ENCODE assay signal across 27 cellular contexts in the genomic region with DNA sequence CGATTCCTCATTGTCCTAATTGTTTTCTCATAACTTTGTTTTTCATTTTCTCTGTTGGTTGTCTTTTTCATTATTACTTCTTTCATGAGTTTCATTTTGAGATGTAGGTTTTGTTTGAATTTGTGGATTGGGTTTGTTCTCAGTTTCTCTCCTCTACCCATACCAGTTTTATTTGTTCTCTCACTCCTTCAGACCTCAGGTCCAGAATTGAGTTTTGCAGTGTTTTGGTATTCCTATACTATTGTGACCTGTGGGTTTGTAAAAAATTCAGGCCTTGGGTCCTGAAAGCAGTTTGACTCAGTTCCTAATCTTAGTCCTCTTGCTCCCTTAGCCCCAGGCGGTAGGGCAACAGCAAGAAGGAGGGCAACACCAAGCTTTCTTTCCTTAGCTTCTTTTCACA. TPM values are rescaled to one million over a fixed set of nuclear protein-coding genes. Genes with fewer than 3 reads are reported as not detected.
DNase-seq lines count a peak whose midpoint lies in the region; ATAC-seq and TF ChIP-seq lines count a peak whose summit lies in the region.
"Had no signal": no experiment of that assay in that cellular context is flagged by ENCODE, and none has a peak within 500 bp of the region (broad histone marks: within the 10 kb centered on the region; RNA-seq: fewer than 3 reads in every experiment).

No MANE protein-coding gene starts in this region.

- no peaks in the 10 kb centered on the region for H3K4me1 Mint-ChIP-seq in CD8-positive, alpha-beta memory T cell
- H3K4me1 Mint-ChIP-seq: naive B cell had no signal

- POLR2A ChIA-PET in CD8-positive, alpha-beta memory T cell (lab: Charles Lee) = no interaction called here

- no peak overlapping the region for H3K4me3 ChIP-seq in CD8-positive, alpha-beta memory T cell (ENCODE audit: low read length)
- H3K4me3 ChIP-seq: breast epithelium, left ventricle myocardium inferior, psoas muscle, SJCRH30 had no signal

- peaks cover 16 to 27% of the 10 kb centered on the region in 2 donors for H3K27me3 Mint-ChIP-seq in CD8-positive, alpha-beta memory T cell

- H3K27ac ChIP-seq in CD8-positive, alpha-beta memory T cell (ENCODE audit: low read depth, low read length) = no peak overlapping the region
- H3K27ac ChIP-seq: breast epithelium, C4-2B, KMS-11, left ventricle myocardium inferior, psoas muscle, SJCRH30 had no signal

- peak; percentile 54 for ATAC-seq in GM18505 (IDR thresholded peaks at IDR 0.05; ENCODE audit: unreplicated experiment)
- ATAC-seq in GM19455 (IDR thresholded peaks at IDR 0.05; ENCODE audit: unreplicated experiment) = peak; percentile 58
- ATAC-seq in HG02642 (IDR thresholded peaks at IDR 0.05; ENCODE audit: poor library complexity, unreplicated experiment) = peak; percentile 67
- peak; percentile 38 for ATAC-seq in HG03558 (IDR thresholded peaks at IDR 0.05; ENCODE audit: extremely low read depth, unreplicated experiment)
- no peak for ATAC-seq in GM21576 (IDR thresholded peaks at IDR 0.05; ENCODE audit: unreplicated experiment)
- ATAC-seq: esophagus mucosa, psoas muscle had no signal

- no peaks in the 10 kb centered on the region for H3K27me3 ChIP-seq in CD8-positive, alpha-beta memory T cell (ENCODE audit: insufficient read depth, low read length, poor library complexity, severe bottlenecking)
- H3K27me3 ChIP-seq: breast epithelium, SJCRH30 had no signal

- H3K9me3 ChIP-seq in CD8-positive, alpha-beta memory T cell (ENCODE audit: low read length) = no peaks in the 10 kb centered on the region
- H3K9me3 ChIP-seq: breast epithelium, left ventricle myocardium inferior, psoas muscle had no signal

- no peaks in the 10 kb centered on the region for H3K4me1 ChIP-seq in CD8-positive, alpha-beta memory T cell (ENCODE audit: insufficient read depth, low read length)
- H3K4me1 ChIP-seq: breast epithelium, left ventricle myocardium inferior, psoas muscle, SJCRH30 had no signal

- H3K36me3 ChIP-seq in CD8-positive, alpha-beta memory T cell (ENCODE audit: insufficient read depth, low read length) = no peaks in the 10 kb centered on the region
- H3K36me3 ChIP-seq: breast epithelium, left ventricle myocardium inferior, SJCRH30 had no signal

- no peaks in the 10 kb centered on the region for H3K9me3 Mint-ChIP-seq in CD8-positive, alpha-beta memory T cell
- H3K9me3 Mint-ChIP-seq: activated T-cell treated with anti-CD3 and anti-CD28 coated beads, Interleukin-2, amount 50 U/mL, for 4 hours; naive B cell; T-helper 1 cell treated with Interleukin-12 subunit alpha and Interleukin-12 subunit beta and Interleukin-4 antibody, amounts not matched to agents 30 μg/mL and 1 μg/mL, for 36 hours; type B pancreatic cell had no signal

- no peak overlapping the region for H3K4me3 Mint-ChIP-seq in CD8-positive, alpha-beta memory T cell
- H3K4me3 Mint-ChIP-seq: activated T-cell treated with anti-CD3 and anti-CD28 coated beads, Interleukin-2, amount 50 U/mL, for 4 hours; naive B cell; T-helper 1 cell treated with Interleukin-12 subunit alpha and Interleukin-12 subunit beta and Interleukin-4 antibody, amounts not matched to agents 30 μg/mL and 1 μg/mL, for 36 hours; type B pancreatic cell had no signal

- no peak for TF ChIP-seq POLR2A in GM18505 (IDR thresholded peaks at IDR 0.05; ENCODE audit: borderline replicate concordance, extremely low read depth, insufficient read depth, insufficient read length)

- DNase-seq in central memory CD4-positive, alpha-beta T cell = no peak
- DNase-seq in retina = no peak
- DNase-seq in CD8-positive, alpha-beta memory T cell = no peak
- DNase-seq: activated CD4-positive, alpha-beta T cell treated with anti-CD3 and anti-CD28 coated beads for 1 hour; activated naive CD4-positive, alpha-beta T cell treated with Interleukin-2 at 50 U/mL for 16 hours; activated T-cell treated with anti-CD3 and anti-CD28 coated beads, Interleukin-2, amount 50 U/mL, for 4 hours; effector memory CD4-positive, alpha-beta T cell; foreskin melanocyte; GOT3; left ventricle myocardium inferior; naive B cell; NCI-H2171; NCI-H526; nucleus accumbens; psoas muscle; SJCRH30 had no signal

- H3K36me3 Mint-ChIP-seq in CD8-positive, alpha-beta memory T cell = no peaks in the 10 kb centered on the region
- H3K36me3 Mint-ChIP-seq: naive B cell, type B pancreatic cell had no signal

- H3K27ac Mint-ChIP-seq in CD8-positive, alpha-beta memory T cell = no peak overlapping the region
- H3K27ac Mint-ChIP-seq: naive B cell; T-helper 1 cell treated with Interleukin-12 subunit alpha and Interleukin-12 subunit beta and Interleukin-4 antibody, amounts not matched to agents 30 μg/mL and 1 μg/mL, for 36 hours; type B pancreatic cell had no signal

- CTCF ChIA-PET in CD8-positive, alpha-beta memory T cell (lab: Charles Lee) = no interaction called here

RNA-seq across cellular contexts. Expression of a gene that starts 28.3 kb away (rescaled TPM):
- 10 to 100 TPM; 36.5 to 38.0 TPM for total RNA-seq in CD8-positive, alpha-beta memory T cell
- polyA plus RNA-seq in CD8-positive, alpha-beta memory T cell = 70.4 TPM
